22 cellular contexts compared by ENCODE assay signal in genomic region chr12:123529636-123530035, GRCh38. TPM values are rescaled to one million over a fixed set of nuclear protein-coding genes. Genes with fewer than 3 reads are reported as not detected.
DNase-seq lines count a peak whose midpoint lies in the region; ATAC-seq, FAIRE-seq and TF ChIP-seq lines count a peak whose summit lies in the region.
"Had no signal": no experiment of that assay in that cellular context is flagged by ENCODE, and none has a peak within 500 bp of the region (broad histone marks: within the 10 kb centered on the region; RNA-seq: fewer than 3 reads in every experiment).

No MANE protein-coding gene starts in this region.

- H3K27me3 ChIP-seq in right atrium auricular region (no peaks in the 10 kb centered on the region), psoas muscle (ENCODE audit: insufficient read depth in 3 of 3, low read length in 2 of 3) (no peaks in the 10 kb centered on the region)
- H3K27me3 ChIP-seq: SJSA1 had no signal

- H3K4me3 ChIP-seq in right atrium auricular region, result no peak overlapping the region
- no peak overlapping the region for H3K4me3 ChIP-seq in kidney (ENCODE audit: low read length in 2 of 2)
- no peak overlapping the region for H3K4me3 ChIP-seq in psoas muscle
- H3K4me3 ChIP-seq: BLaER1 treated with 17β-estradiol and CSF1 and Interleukin-3, amounts not matched to agents 10 nM and 100 nM; SJSA1 had no signal

- 64 to 85% (median 75%) methylated on average over 3 of the region's 3 CpGs for WGBS in psoas muscle, 3 donors

- H3K4me1 ChIP-seq in right atrium auricular region (peaks cover 0 to 37% of the 10 kb centered on the region in 2 donors), kidney (ENCODE audit: control insufficient read depth in 1 of 2, insufficient read depth in 1 of 2, low read depth in 1 of 2, low read length in 2 of 2) (peaks cover 0 to 17% of the 10 kb centered on the region in 2 donors), psoas muscle (peaks cover 31% of the 10 kb centered on the region)

- TF ChIP-seq CTCF in right atrium auricular region (IDR thresholded peaks at IDR 0.05) (no peak), kidney (IDR thresholded peaks at IDR 0.05; ENCODE audit: borderline replicate concordance, extremely low read depth, insufficient read depth) (no peak), psoas muscle (IDR thresholded peaks at IDR 0.05) (no peak)

- no peaks in the 10 kb centered on the region for H3K9me3 Mint-ChIP-seq in activated CD4-positive, alpha-beta T cell treated with anti-CD3 and anti-CD28 coated beads, Interleukin-2, amount 10 ng/mL, durations not matched to agents 24 days and 14 days
- H3K9me3 Mint-ChIP-seq: CD4-positive, alpha-beta memory T cell had no signal

- H3K9ac ChIP-seq in kidney (ENCODE audit: low read length in 2 of 2), result no peak overlapping the region
- H3K9ac ChIP-seq: BLaER1 treated with 17β-estradiol and CSF1 and Interleukin-3, amounts not matched to agents 10 nM and 100 nM had no signal

- no peak overlapping the region for H3K4me3 Mint-ChIP-seq in activated CD4-positive, alpha-beta T cell treated with anti-CD3 and anti-CD28 coated beads, Interleukin-2, amount 10 ng/mL, durations not matched to agents 24 days and 14 days
- H3K4me3 Mint-ChIP-seq: CD4-positive, alpha-beta memory T cell had no signal

- H3K27ac ChIP-seq in right atrium auricular region (peak overlapping the region; percentile 91 to 95), kidney (ENCODE audit: low read depth in 2 of 2, low read length in 2 of 2) (no peak overlapping the region), psoas muscle (peak overlapping the region; percentile 81)
- H3K27ac ChIP-seq: BLaER1 treated with 17β-estradiol and CSF1 and Interleukin-3, amounts not matched to agents 10 nM and 100 nM; SJSA1 had no signal

- no peak for FAIRE-seq in kidney (lab: Jason Lieb, UNC)
- FAIRE-seq: A204.1, H54, HepG2, RCC 7860 had no signal

- DNase-seq in right atrium auricular region (ENCODE audit: low spot score) (no peak), Right ventricle myocardium inferior (ENCODE audit: missing footprints) (no peak), kidney (peak; percentile 12), psoas muscle (no peak), GF-D8 (lab: John Stamatoyannopoulos, UW) (no peak)
- no peak for DNase-seq in activated CD4-positive, alpha-beta T cell treated with anti-CD3 and anti-CD28 coated beads, Interleukin-2, amount 10 ng/mL, durations not matched to agents 24 days and 14 days
- DNase-seq: AML-193; CD4-positive, alpha-beta memory T cell; COR-L47; DMS53; Karpas-422; NCI-H2029; NCI-H446; NCI-H524 treated with DMSO at 0.1 percent for 48 hours; NCI-H774 had no signal

- H3K27me3 Mint-ChIP-seq in activated CD4-positive, alpha-beta T cell treated with anti-CD3 and anti-CD28 coated beads, Interleukin-2, amount 10 ng/mL, durations not matched to agents 24 days and 14 days, result peaks cover 8% of the 10 kb centered on the region
- H3K27me3 Mint-ChIP-seq: CD4-positive, alpha-beta memory T cell had no signal

- ATAC-seq in Right ventricle myocardium inferior (no peak), psoas muscle (no peak), GM21423 (IDR thresholded peaks at IDR 0.05; ENCODE audit: unreplicated experiment) (no peak)
- ATAC-seq: HepG2 had no signal

- H3K4me1 Mint-ChIP-seq in activated CD4-positive, alpha-beta T cell treated with anti-CD3 and anti-CD28 coated beads, Interleukin-2, amount 10 ng/mL, durations not matched to agents 24 days and 14 days, result peaks cover 16% of the 10 kb centered on the region

- peaks cover 13% of the 10 kb centered on the region for H3K36me3 ChIP-seq in right atrium auricular region
- no peaks in the 10 kb centered on the region for H3K36me3 ChIP-seq in kidney (ENCODE audit: control insufficient read depth in 1 of 2, insufficient read depth in 2 of 2, low read length in 2 of 2)
- H3K36me3 ChIP-seq in psoas muscle (ENCODE audit: insufficient read depth in 1 of 2, low read depth in 1 of 2), result peaks cover 0 to 22% of the 10 kb centered on the region in 2 donors

- intact Hi-C loops in Right ventricle myocardium inferior (cut with DNase I) (loop anchor here (5.0 kb wide), 2 partner anchors 72 to 142 kb away; partner anchors contain the start of gene SNRNP35), kidney (cut with DNase I) (no loop called here), psoas muscle (cut with DNase I) (loop anchor here (5.0 kb wide), 4 partner anchors 52 to 137 kb away; partner anchors contain the start of genes TMED2 (in 2 of the 2) and SNRNP35 (in 1 of the 2))
- intact Hi-C loops in activated CD4-positive, alpha-beta T cell treated with anti-CD3 and anti-CD28 coated beads, Interleukin-2, amount 10 ng/mL, durations not matched to agents 24 days and 14 days (cut with micrococcal nuclease), result loop anchor here (5.0 kb wide), 1 partner anchor 443 kb away; the partner anchor contains the start of genes CCDC92 and ZNF664

- H3K27ac Mint-ChIP-seq in activated CD4-positive, alpha-beta T cell treated with anti-CD3 and anti-CD28 coated beads, Interleukin-2, amount 10 ng/mL, durations not matched to agents 24 days and 14 days, result no peak overlapping the region

- H3K9me3 ChIP-seq in right atrium auricular region, result no peaks in the 10 kb centered on the region
- no peaks in the 10 kb centered on the region for H3K9me3 ChIP-seq in kidney (ENCODE audit: control insufficient read depth in 1 of 2, low read length in 2 of 2)
- H3K9me3 ChIP-seq in psoas muscle, result no peaks in the 10 kb centered on the region
- H3K9me3 ChIP-seq: BLaER1 treated with 17β-estradiol and CSF1 and Interleukin-3, amounts not matched to agents 10 nM and 100 nM; SJSA1 had no signal

- H3K36me3 Mint-ChIP-seq in activated CD4-positive, alpha-beta T cell treated with anti-CD3 and anti-CD28 coated beads, Interleukin-2, amount 10 ng/mL, durations not matched to agents 24 days and 14 days (ENCODE audit: low read depth), result peaks cover 2% of the 10 kb centered on the region

RNA-seq across cellular contexts. Expression of gene RILPL1, which starts 3.9 kb away (rescaled TPM):
- total RNA-seq in right atrium auricular region, result 100 to 1,000 TPM in 1 of 2 donors, 10 to 100 TPM in 1; 93.1 to 130 TPM
- total RNA-seq in Right ventricle myocardium inferior, result 94.3 TPM
- 14.1 TPM for total RNA-seq in kidney
- polyA plus RNA-seq in kidney (ENCODE audit: insufficient read depth, low read depth, low replicate concordance), result 19.0 TPM
- total RNA-seq in psoas muscle, result 10 to 100 TPM; 43.7 to 73.7 (median 59.0) TPM
- polyA plus RNA-seq in psoas muscle, result 10 to 100 TPM; 34.8 to 64.7 (median 46.7) TPM
- total RNA-seq in activated CD4-positive, alpha-beta T cell treated with anti-CD3 and anti-CD28 coated beads, Interleukin-2, amount 10 ng/mL, durations not matched to agents 24 days and 14 days, result 4.1 and 4.6 TPM in 2 replicates

RNA-seq across cellular contexts. Expression of gene TMED2, which starts 54.7 kb away (rescaled TPM):
- total RNA-seq in right atrium auricular region, result 100 to 1,000 TPM; 127 to 163 TPM
- 163 TPM for total RNA-seq in Right ventricle myocardium inferior
- 229 TPM for total RNA-seq in kidney
- 89.1 TPM for polyA plus RNA-seq in kidney (ENCODE audit: insufficient read depth, low read depth, low replicate concordance)
- total RNA-seq in psoas muscle, result 100 to 1,000 TPM; 100 to 221 (median 145) TPM
- 100 to 1,000 TPM; 118 to 267 (median 238) TPM for polyA plus RNA-seq in psoas muscle
- 174 and 179 TPM in 2 replicates for total RNA-seq in activated CD4-positive, alpha-beta T cell treated with anti-CD3 and anti-CD28 coated beads, Interleukin-2, amount 10 ng/mL, durations not matched to agents 24 days and 14 days

Comparison
In these comparisons a context has a peak if more than half of its experiments do, and no peak if none do; other contexts are left out.
1. H3K27ac ChIP-seq: peak in right atrium auricular region (2 of 2) and psoas muscle (single experiment); none in kidney (0 of 2).